8 cellular contexts compared by ENCODE assay signal in the genomic region with DNA sequence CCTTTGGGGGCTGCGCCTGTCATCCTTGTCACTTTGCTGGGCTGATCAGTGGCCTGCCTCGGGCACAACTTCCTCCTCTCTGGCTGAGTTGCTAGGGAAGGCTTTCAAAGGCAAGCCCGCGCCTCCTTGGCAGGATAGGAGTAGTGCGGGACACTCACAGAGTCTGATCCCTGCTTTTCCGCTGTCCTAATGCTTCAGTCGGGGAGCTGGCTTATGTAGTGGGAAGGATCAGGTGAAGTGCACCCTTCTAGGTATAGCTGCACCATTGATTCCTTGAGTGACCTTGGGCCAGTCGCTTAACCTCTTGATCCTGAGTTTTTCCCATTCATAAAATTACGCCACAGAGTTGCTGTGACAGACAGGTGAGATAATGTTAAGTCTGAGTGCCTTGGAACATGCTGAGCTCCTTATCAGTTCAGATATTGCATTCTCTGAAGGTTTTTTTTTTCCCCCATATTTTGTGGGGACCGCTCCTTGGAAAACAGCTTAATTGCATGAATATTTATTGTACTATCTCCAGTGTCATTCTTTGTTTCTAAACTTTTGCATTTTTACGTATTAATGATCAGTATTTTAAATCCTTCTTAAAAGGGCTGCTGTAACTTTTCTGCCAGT. TPM values are rescaled to one million over a fixed set of nuclear protein-coding genes. Genes with fewer than 3 reads are reported as not detected.
DNase-seq lines count a peak whose midpoint lies in the region; ATAC-seq and TF ChIP-seq lines count a peak whose summit lies in the region.

No MANE protein-coding gene starts in this region.

- no peak for TF ChIP-seq EP300 in neural cell (conservative IDR thresholded peaks at IDR 0.05; ENCODE audit: poor library complexity, severe bottlenecking)

- H2AFZ ChIP-seq in neural cell (ENCODE audit: low read depth, low read length), result no peak overlapping the region

- no peak for DNase-seq in activated naive CD4-positive, alpha-beta T cell treated with anti-CD3 and anti-CD28 coated beads, Interleukin-2, amount 50 U/mL, for 16 hours
- DNase-seq in SW480 (ENCODE audit: low spot score) (no peak), SHP77 (lab: John Stamatoyannopoulos, UW) (no peak)

- H3K9me3 Mint-ChIP-seq in activated naive CD4-positive, alpha-beta T cell treated with anti-CD3 and anti-CD28 coated beads, Interleukin-2, amount 50 U/mL, for 24 hours, result no peaks in the 10 kb centered on the region
- H3K9me3 Mint-ChIP-seq in T-helper 1 cell treated with Interleukin-12 subunit alpha and Interleukin-12 subunit beta and Interleukin-4 antibody, amounts not matched to agents 30 μg/mL and 1 μg/mL, for 36 hours, result no peaks in the 10 kb centered on the region

- H3K27me3 Mint-ChIP-seq in activated naive CD4-positive, alpha-beta T cell treated with anti-CD3 and anti-CD28 coated beads, Interleukin-2, amount 50 U/mL, for 24 hours, result no peaks in the 10 kb centered on the region
- H3K27me3 Mint-ChIP-seq in T-helper 1 cell treated with Interleukin-12 subunit alpha and Interleukin-12 subunit beta and Interleukin-4 antibody, amounts not matched to agents 30 μg/mL and 1 μg/mL, for 36 hours (ENCODE audit: low read depth), result no peaks in the 10 kb centered on the region

- TF ChIP-seq RAD21 in neural cell (conservative IDR thresholded peaks at IDR 0.05), result no peak

- TF ChIP-seq CTCF in neural cell (IDR thresholded peaks at IDR 0.05; ENCODE audit: poor library complexity, severe bottlenecking), result no peak

- peak overlapping the region; percentile 96 for H3K4me3 Mint-ChIP-seq in activated naive CD4-positive, alpha-beta T cell treated with anti-CD3 and anti-CD28 coated beads, Interleukin-2, amount 50 U/mL, for 24 hours
- peak overlapping the region; percentile 91 for H3K4me3 Mint-ChIP-seq in T-helper 1 cell treated with Interleukin-12 subunit alpha and Interleukin-12 subunit beta and Interleukin-4 antibody, amounts not matched to agents 30 μg/mL and 1 μg/mL, for 36 hours

- H3K9ac ChIP-seq in neural cell (ENCODE audit: low read length), result peak overlapping the region; percentile 90

- H3K4me3 ChIP-seq in neural cell (ENCODE audit: low read length), result peak overlapping the region; percentile 74

- peaks cover 35% of the 10 kb centered on the region for H3K4me1 Mint-ChIP-seq in activated naive CD4-positive, alpha-beta T cell treated with anti-CD3 and anti-CD28 coated beads, Interleukin-2, amount 50 U/mL, for 24 hours
- H3K4me1 Mint-ChIP-seq in T-helper 1 cell treated with Interleukin-12 subunit alpha and Interleukin-12 subunit beta and Interleukin-4 antibody, amounts not matched to agents 30 μg/mL and 1 μg/mL, for 36 hours (ENCODE audit: low read depth), result peaks cover 19% of the 10 kb centered on the region

- peak overlapping the region; percentile 97 for H3K27ac Mint-ChIP-seq in activated naive CD4-positive, alpha-beta T cell treated with anti-CD3 and anti-CD28 coated beads, Interleukin-2, amount 50 U/mL, for 24 hours
- H3K27ac Mint-ChIP-seq in T-helper 1 cell treated with Interleukin-12 subunit alpha and Interleukin-12 subunit beta and Interleukin-4 antibody, amounts not matched to agents 30 μg/mL and 1 μg/mL, for 36 hours, result peak overlapping the region; percentile 86

- no peaks in the 10 kb centered on the region for H3K27me3 ChIP-seq in neural cell (ENCODE audit: insufficient read depth, low read depth, low read length)

- H3K36me3 ChIP-seq in neural cell (ENCODE audit: insufficient read depth, low read length), result no peaks in the 10 kb centered on the region

- H3K9me2 ChIP-seq in neural cell (ENCODE audit: insufficient read depth, low read length), result no peaks in the 10 kb centered on the region

- ATAC-seq in HG03378 (IDR thresholded peaks at IDR 0.05; ENCODE audit: unreplicated experiment), result peak; percentile 11
- ATAC-seq in esophagus mucosa, result peak; percentile 68

- H4K20me1 ChIP-seq in neural cell (ENCODE audit: insufficient read depth), result no peaks in the 10 kb centered on the region

- peaks cover 49% of the 10 kb centered on the region for H3K79me2 ChIP-seq in neural cell (replicated peaks; ENCODE audit: insufficient read depth, low read length)

- H3K4me2 ChIP-seq in neural cell (ENCODE audit: low read length), result peak overlapping the region; percentile 55

- H3K36me3 Mint-ChIP-seq in activated naive CD4-positive, alpha-beta T cell treated with anti-CD3 and anti-CD28 coated beads, Interleukin-2, amount 50 U/mL, for 24 hours, result peaks cover 6% of the 10 kb centered on the region
- H3K36me3 Mint-ChIP-seq in T-helper 1 cell treated with Interleukin-12 subunit alpha and Interleukin-12 subunit beta and Interleukin-4 antibody, amounts not matched to agents 30 μg/mL and 1 μg/mL, for 36 hours (ENCODE audit: low read depth), result peaks cover 10% of the 10 kb centered on the region

- no peaks in the 10 kb centered on the region for H3F3A ChIP-seq in neural cell (ENCODE audit: insufficient read depth, low read length, poor library complexity, severe bottlenecking)

- peak overlapping the region; percentile 80 for H3K27ac ChIP-seq in neural cell (ENCODE audit: low read length)

- no peaks in the 10 kb centered on the region for H3K9me3 ChIP-seq in neural cell (ENCODE audit: low read length)

TF ChIP-seq in neural cell, 6 proteins besides CTCF, POLR2A, EP300 and RAD21:
- no peak for TF ChIP-seq EZH2 (IDR thresholded peaks at IDR 0.05; ENCODE audit: borderline replicate concordance, insufficient read depth, low read length, poor library complexity, severe bottlenecking)
- TF ChIP-seq SMC3 (conservative IDR thresholded peaks at IDR 0.05; ENCODE audit: poor library complexity), result peak; percentile 2
- TF ChIP-seq, protein P1, sequence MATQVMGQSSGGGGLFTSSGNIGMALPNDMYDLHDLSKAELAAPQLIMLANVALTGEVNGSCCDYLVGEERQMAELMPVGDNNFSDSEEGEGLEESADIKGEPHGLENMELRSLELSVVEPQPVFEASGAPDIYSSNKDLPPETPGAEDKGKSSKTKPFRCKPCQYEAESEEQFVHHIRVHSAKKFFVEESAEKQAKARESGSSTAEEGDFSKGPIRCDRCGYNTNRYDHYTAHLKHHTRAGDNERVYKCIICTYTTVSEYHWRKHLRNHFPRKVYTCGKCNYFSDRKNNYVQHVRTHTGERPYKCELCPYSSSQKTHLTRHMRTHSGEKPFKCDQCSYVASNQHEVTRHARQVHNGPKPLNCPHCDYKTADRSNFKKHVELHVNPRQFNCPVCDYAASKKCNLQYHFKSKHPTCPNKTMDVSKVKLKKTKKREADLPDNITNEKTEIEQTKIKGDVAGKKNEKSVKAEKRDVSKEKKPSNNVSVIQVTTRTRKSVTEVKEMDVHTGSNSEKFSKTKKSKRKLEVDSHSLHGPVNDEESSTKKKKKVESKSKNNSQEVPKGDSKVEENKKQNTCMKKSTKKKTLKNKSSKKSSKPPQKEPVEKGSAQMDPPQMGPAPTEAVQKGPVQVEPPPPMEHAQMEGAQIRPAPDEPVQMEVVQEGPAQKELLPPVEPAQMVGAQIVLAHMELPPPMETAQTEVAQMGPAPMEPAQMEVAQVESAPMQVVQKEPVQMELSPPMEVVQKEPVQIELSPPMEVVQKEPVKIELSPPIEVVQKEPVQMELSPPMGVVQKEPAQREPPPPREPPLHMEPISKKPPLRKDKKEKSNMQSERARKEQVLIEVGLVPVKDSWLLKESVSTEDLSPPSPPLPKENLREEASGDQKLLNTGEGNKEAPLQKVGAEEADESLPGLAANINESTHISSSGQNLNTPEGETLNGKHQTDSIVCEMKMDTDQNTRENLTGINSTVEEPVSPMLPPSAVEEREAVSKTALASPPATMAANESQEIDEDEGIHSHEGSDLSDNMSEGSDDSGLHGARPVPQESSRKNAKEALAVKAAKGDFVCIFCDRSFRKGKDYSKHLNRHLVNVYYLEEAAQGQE (IDR thresholded peaks at IDR 0.05; ENCODE audit: borderline replicate concordance), result no peak
- no peak for TF ChIP-seq TAF1 (IDR thresholded peaks at IDR 0.05; ENCODE audit: low read depth)
- no peak for TF ChIP-seq POLR2AphosphoS5 (IDR thresholded peaks at IDR 0.05)
- TF ChIP-seq MXI1 (conservative IDR thresholded peaks at IDR 0.05; ENCODE audit: poor library complexity, severe bottlenecking), result no peak

RNA-seq across cellular contexts. Expression of gene IPO7, which starts 0.9 kb away (rescaled TPM):
- total RNA-seq in esophagus mucosa, result 72.1 TPM
- 56.3 and 69.2 TPM in 2 replicates for polyA plus RNA-seq in neural cell
- polyA minus RNA-seq in neural cell, result 155 TPM in 2 replicates
